14 cellular contexts compared by ENCODE assay signal in the genomic region with DNA sequence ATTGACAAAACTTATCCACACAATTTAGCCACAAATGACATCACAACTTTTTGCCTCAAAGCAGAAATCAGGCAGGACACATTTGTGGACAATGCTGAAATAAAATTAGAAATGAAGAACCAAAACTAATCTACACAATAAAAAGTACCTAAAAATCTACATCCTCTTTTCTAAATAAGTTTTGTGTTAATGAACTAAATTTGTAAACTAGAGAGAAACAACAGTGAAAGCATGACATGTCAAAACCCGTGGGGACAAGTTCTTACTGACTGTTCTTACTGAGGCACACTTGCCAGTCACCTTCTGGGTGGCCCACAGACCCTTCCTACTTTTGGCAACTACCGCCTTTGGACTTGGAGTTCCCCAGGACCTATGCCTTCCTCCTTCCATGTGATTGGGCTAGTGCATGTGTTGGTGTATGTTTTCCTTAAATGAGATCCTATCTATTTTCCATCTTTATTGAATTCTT.
DNase-seq lines count a peak whose midpoint lies in the region; ATAC-seq lines count a peak whose summit lies in the region.
"Had no signal": no experiment of that assay in that cellular context is flagged by ENCODE, and none has a peak within 500 bp of the region (broad histone marks: within the 10 kb centered on the region; RNA-seq: fewer than 3 reads in every experiment).

No MANE protein-coding gene starts in this region.

- DNase-seq in stimulated activated CD4-positive, alpha-beta T cell treated with anti-CD3 and anti-CD28 coated beads, Interleukin-2, amount 100 ng/mL, for 24 hours = no peak
- DNase-seq in Kasumi-1 (lab: John Stamatoyannopoulos, UW) (no peak), T-helper 9 cell (no peak), NCI-H187 (lab: John Stamatoyannopoulos, UW) (no peak)
- DNase-seq: activated effector memory CD4-positive, alpha-beta T cell treated with anti-CD3 and anti-CD28 coated beads, Interleukin-2, amount 50 U/mL, for 16 hours; aorta; left ventricle myocardium superior; NCI-H2081; NCI-H524; stimulated activated CD4-positive, alpha-beta T cell treated with anti-CD3 and anti-CD28 coated beads, Interleukin-4, amount 100 ng/mL, for 24 hours; testis had no signal

- peak; percentile 97 for ATAC-seq in GM18868 (IDR thresholded peaks at IDR 0.05; ENCODE audit: unreplicated experiment)
- peak; percentile 78 for ATAC-seq in HG02571 (IDR thresholded peaks at IDR 0.05; ENCODE audit: unreplicated experiment)
- ATAC-seq in HG03342 (IDR thresholded peaks at IDR 0.05; ENCODE audit: unreplicated experiment) = peak; percentile 66
- ATAC-seq: left ventricle myocardium superior had no signal
